Comparison of ENCODE assay signal across 17 cellular contexts in the genomic region with DNA sequence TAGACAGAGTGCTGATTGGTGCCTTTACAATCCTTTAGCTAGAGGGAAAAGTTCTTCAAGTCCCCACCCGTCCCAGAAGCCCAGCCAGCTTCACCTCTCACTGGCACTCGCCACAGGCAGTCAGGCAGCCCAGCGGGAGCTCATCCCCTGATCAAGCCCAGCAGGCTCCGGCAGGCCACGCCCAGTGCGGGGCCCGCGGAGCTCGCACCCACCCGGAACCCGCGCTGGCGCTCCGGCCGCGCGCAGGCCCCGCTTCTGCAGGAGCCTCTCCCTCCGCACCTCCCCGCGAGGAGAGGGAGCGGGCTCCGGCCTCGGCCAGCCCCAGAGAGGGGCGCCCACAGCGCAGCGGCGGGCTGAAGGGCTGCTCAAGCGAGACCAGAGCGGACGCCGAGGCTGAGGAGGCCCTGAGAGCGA.
A peak's percentile ranks its signal among the peaks of the same experiment; 100 is the strongest.
DNase-seq lines count a peak whose midpoint lies in the region; TF ChIP-seq lines count a peak whose summit lies in the region.
"Had no signal": no experiment of that assay in that cellular context is flagged by ENCODE, and none has a peak within 500 bp of the region (broad histone marks: within the 10 kb centered on the region; RNA-seq: fewer than 3 reads in every experiment).

No MANE protein-coding gene starts in this region.

- H4K91ac ChIP-seq in H9 (ENCODE audit: insufficient read length, low read depth, low read length): no peak overlapping the region

- no peak overlapping the region for H3K27ac ChIP-seq in H9 (ENCODE audit: insufficient read length, low read depth, low read length)
- peak overlapping the region in 1 of 2 donors; percentile 12 for H3K27ac ChIP-seq in testis
- no peak overlapping the region for H3K27ac ChIP-seq in A673 (ENCODE audit: low read depth, low read length, poor library complexity, severe bottlenecking)
- no peak overlapping the region for H3K27ac ChIP-seq in coronary artery
- H3K27ac ChIP-seq: 22Rv1 had no signal

- H4K5ac ChIP-seq in H9 (ENCODE audit: insufficient read length, low read depth, low read length): no peak overlapping the region

- H3K4ac ChIP-seq in H9 (ENCODE audit: low read depth, low read length): no peak overlapping the region

- H3K4me2 ChIP-seq in H9 (ENCODE audit: insufficient read depth, insufficient read length, low read length): no peak overlapping the region

- no peak overlapping the region for H3K56ac ChIP-seq in H9 (ENCODE audit: insufficient read length, low read depth, low read length)

- H2AFZ ChIP-seq in H9 (ENCODE audit: low read length): no peak overlapping the region

- intact Hi-C loops in testis (cut with DNase I; ENCODE audit: low total_unique reads) (no loop called here), A673 (cut with micrococcal nuclease; ENCODE audit: unreplicated experiment) (no loop called here)

- H2BK5ac ChIP-seq in H9 (ENCODE audit: insufficient read length, low read length): no peak overlapping the region

- H3K4me3 ChIP-seq in iPS-15b (ENCODE audit: low read depth, low read length) (peak overlapping the region; percentile 2), testis (peak overlapping the region; percentile 41 to 50), A673 (ENCODE audit: low read depth, low read length, poor library complexity, severe bottlenecking) (no peak overlapping the region), coronary artery (no peak overlapping the region)
- H3K4me3 ChIP-seq: GM12878, HAP-1 had no signal

- DNase-seq in activated gamma-delta T cell (lab: John Stamatoyannopoulos, UW): peak; percentile 3
- DNase-seq in activated gamma-delta T cell treated with Interleukin-2 at 50 U/mL for 16 hours: no peak
- DNase-seq in H9: peak; percentile 29
- peak; percentile 67 for DNase-seq in testis
- DNase-seq in SW 1271 (lab: John Stamatoyannopoulos, UW): no peak
- no peak for DNase-seq in A673 (ENCODE audit: low spot score)
- DNase-seq in coronary artery (ENCODE audit: low spot score): no peak
- DNase-seq: C1 segment of cervical spinal cord; Calu3; CD4-positive, alpha-beta T cell; DMS 273 treated with DMSO at 0.1 percent for 48 hours; GOT3; IMR-90 had no signal

- H3K4me1 ChIP-seq in H9 (ENCODE audit: insufficient read depth, low read length): no peaks in the 10 kb centered on the region
- no peaks in the 10 kb centered on the region for H3K4me1 ChIP-seq in iPS-15b (ENCODE audit: control insufficient read depth, insufficient read depth, low read length)
- no peaks in the 10 kb centered on the region for H3K4me1 ChIP-seq in testis
- no peaks in the 10 kb centered on the region for H3K4me1 ChIP-seq in A673 (ENCODE audit: insufficient read depth, low read length, poor library complexity, severe bottlenecking)
- H3K4me1 ChIP-seq: HAP-1 had no signal

- TF ChIP-seq CTCF in H9 (conservative IDR thresholded peaks at IDR 0.05) (no peak), testis (IDR thresholded peaks at IDR 0.05) (no peak), A673 (conservative IDR thresholded peaks at IDR 0.05; ENCODE audit: low read depth, low read length) (no peak), coronary artery (IDR thresholded peaks at IDR 0.05) (no peak)

- H3K27me3 ChIP-seq in H9 (ENCODE audit: insufficient read depth, low read length): no peaks in the 10 kb centered on the region
- H3K27me3 ChIP-seq in iPS-15b (ENCODE audit: control insufficient read depth, insufficient read depth, low read length): no peaks in the 10 kb centered on the region
- H3K27me3 ChIP-seq in testis: no peaks in the 10 kb centered on the region
- H3K27me3 ChIP-seq in A673 (replicated peaks; ENCODE audit: insufficient read depth, low read depth, low read length, poor library complexity): no peaks in the 10 kb centered on the region

- H3K36me3 ChIP-seq in iPS-15b (ENCODE audit: control insufficient read depth, insufficient read depth, low read length) (no peaks in the 10 kb centered on the region), testis (ENCODE audit: low read depth, missing control alignments) (no peaks in the 10 kb centered on the region), A673 (ENCODE audit: insufficient read depth, low read length, poor library complexity, severe bottlenecking) (no peaks in the 10 kb centered on the region)
- H3K36me3 ChIP-seq: HAP-1 had no signal

- TF ChIP-seq POLR2A in testis (IDR thresholded peaks at IDR 0.05): no peak

- H3T11ph ChIP-seq in H9 (ENCODE audit: low read length): no peak overlapping the region

- H2BK12ac ChIP-seq in H9 (ENCODE audit: insufficient read length, low read depth, low read length): no peak overlapping the region

- no peak overlapping the region for H4K8ac ChIP-seq in H9 (replicated peaks; ENCODE audit: insufficient read length, low read depth, low read length)

- H3K79me1 ChIP-seq in H9 (ENCODE audit: insufficient read depth, low read depth, low read length, poor library complexity, severe bottlenecking): no peaks in the 10 kb centered on the region

- no peaks in the 10 kb centered on the region for H3K79me2 ChIP-seq in H9 (ENCODE audit: insufficient read depth, low read length)

- no peaks in the 10 kb centered on the region for H3K27me3 Mint-ChIP-seq in H9 (ENCODE audit: low read depth)

- peaks cover 0 to 2% of the 10 kb centered on the region in 2 experiments; a peak in 2 of 5 replicates for H3K9me3 Mint-ChIP-seq in H9
- H3K9me3 Mint-ChIP-seq: CD4-positive, alpha-beta T cell had no signal

- H2BK120ac ChIP-seq in H9 (ENCODE audit: low read depth, low read length, poor library complexity, severe bottlenecking): no peak overlapping the region

- no peak overlapping the region for H2BK20ac ChIP-seq in H9 (ENCODE audit: low read depth, low read length, poor library complexity, severe bottlenecking)

- H3K18ac ChIP-seq in H9 (ENCODE audit: insufficient read length, low read depth, low read length): no peak overlapping the region

- no peak overlapping the region for H2BK15ac ChIP-seq in H9 (ENCODE audit: low read depth, low read length)

- H3K4me3 Mint-ChIP-seq in H9: no peak overlapping the region
- H3K4me3 Mint-ChIP-seq: CD4-positive, alpha-beta T cell had no signal

- no peak overlapping the region for H3K27ac Mint-ChIP-seq in H9
- H3K27ac Mint-ChIP-seq: CD4-positive, alpha-beta T cell had no signal

- no CpG with 5 or more reads among the region's 33 CpGs for WGBS in H9 (ENCODE audit: extremely low coverage, insufficient read length, low lambda C conversion rate)
- 84 to 88% methylated on average over 7 to 33 of the region's 33 CpGs for WGBS in testis, 2 donors

- H4K20me1 ChIP-seq in H9 (ENCODE audit: control insufficient read depth, insufficient read depth, insufficient read length): no peaks in the 10 kb centered on the region

- no peak overlapping the region for H2AK5ac ChIP-seq in H9 (ENCODE audit: insufficient read length, low read length)

- no peak overlapping the region for H3K9ac ChIP-seq in H9 (ENCODE audit: extremely low read depth, insufficient read length, low read length)
- no peak overlapping the region for H3K9ac ChIP-seq in iPS-15b (ENCODE audit: low read depth, low read length)

- H3K36me3 Mint-ChIP-seq in H9 (ENCODE audit: insufficient read depth in 1 of 3, low read depth in 3 of 3): no peaks in the 10 kb centered on the region

- H3K23ac ChIP-seq in H9 (ENCODE audit: insufficient read length, low read depth, low read length): no peak overlapping the region

- CTCF ChIA-PET in A673 (lab: Charles Lee): no interaction called here

- H3K23me2 ChIP-seq in H9 (ENCODE audit: insufficient read length, low read depth, low read length, poor library complexity, severe bottlenecking): no peaks in the 10 kb centered on the region

- no peaks in the 10 kb centered on the region for H3K9me3 ChIP-seq in H9 (ENCODE audit: control insufficient read depth, low read depth, low read length)
- no peaks in the 10 kb centered on the region for H3K9me3 ChIP-seq in iPS-15b (ENCODE audit: control insufficient read depth, insufficient read depth, low read length)
- no peaks in the 10 kb centered on the region for H3K9me3 ChIP-seq in testis
- no peaks in the 10 kb centered on the region for H3K9me3 ChIP-seq in A673 (ENCODE audit: low read depth, low read length, poor library complexity, severe bottlenecking)
- H3K9me3 ChIP-seq: HAP-1 had no signal

- H3K14ac ChIP-seq in H9 (ENCODE audit: insufficient read depth, low read length): no peak overlapping the region

- POLR2A ChIA-PET in A673 (lab: Charles Lee; ENCODE audit: low non-redundant PET): no interaction called here

- H3K4me1 Mint-ChIP-seq in H9: peaks cover 3 to 5% of the 10 kb centered on the region in 2 experiments; a peak in 1 of 4 replicates

- no TSS peak for BruUV-seq in A673 (replicated peaks; lab: Mats Ljungman, UMichigan)

Comparison
In these comparisons a context has a peak if more than half of its experiments do, and no peak if none do; other contexts are left out.
1. DNase-seq: peak in activated gamma-delta T cell (single experiment), H9 (single experiment) and testis (single experiment); none in activated gamma-delta T cell treated with Interleukin-2 at 50 U/mL for 16 hours (single experiment), SW 1271 (0 of 2), A673 (single experiment) and coronary artery (single experiment).
2. H3K4me3 ChIP-seq: peak in iPS-15b (single experiment) and testis (2 of 2); none in A673 (single experiment) and coronary artery (single experiment).